ENCODE assay signal across 11 cellular contexts in genomic region chr1:158150512-158150911, GRCh38. TPM values are rescaled to one million over a fixed set of nuclear protein-coding genes. Genes with fewer than 3 reads are reported as not detected.
DNase-seq lines count a peak whose midpoint lies in the region; ATAC-seq, FAIRE-seq and TF ChIP-seq lines count a peak whose summit lies in the region.
"Had no signal": no experiment of that assay in that cellular context is flagged by ENCODE, and none has a peak within 500 bp of the region (broad histone marks: within the 10 kb centered on the region; RNA-seq: fewer than 3 reads in every experiment).

No MANE protein-coding gene starts in this region.

- H3K36me3 Mint-ChIP-seq in activated T-cell treated with anti-CD3 and anti-CD28 coated beads, Interleukin-2, amount 50 U/mL, for 4 hours (ENCODE audit: insufficient read depth), result no peaks in the 10 kb centered on the region
- H3K36me3 Mint-ChIP-seq in WTC11, result no peaks in the 10 kb centered on the region

- H3K4me3 ChIP-seq in keratinocyte (ENCODE audit: control insufficient read depth in 2 of 3, extremely low read depth in 1 of 3, insufficient read depth in 2 of 3, low read depth in 1 of 3, low read length in 3 of 3) (no peak overlapping the region), subcutaneous abdominal adipose tissue (ENCODE audit: low read depth in 1 of 5, low read length in 5 of 5) (peak overlapping the region in 1 of 5 donors; percentile 66)

- H2AFZ ChIP-seq in keratinocyte (ENCODE audit: control insufficient read depth, low read length), result peak overlapping the region; percentile 46

- dilution Hi-C loops in keratinocyte (cut with MboI; ENCODE audit: extremely low pct_ligation_motif_present, low sequenced_read_pairs), result no loop called here

- no peak for FAIRE-seq in keratinocyte (lab: Jason Lieb, UNC)

- no peaks in the 10 kb centered on the region for H3K36me3 ChIP-seq in keratinocyte (ENCODE audit: control insufficient read depth in 2 of 2, extremely low read depth in 1 of 2, insufficient read depth in 2 of 2, low read length in 2 of 2)
- no peaks in the 10 kb centered on the region for H3K36me3 ChIP-seq in subcutaneous abdominal adipose tissue (ENCODE audit: control insufficient read depth in 5 of 5, insufficient read depth in 5 of 5, low read length in 5 of 5)
- H3K36me3 ChIP-seq: thyroid gland had no signal

- no peak overlapping the region for H3K27ac Mint-ChIP-seq in WTC11

- no peak overlapping the region for H3K9ac ChIP-seq in keratinocyte (ENCODE audit: control insufficient read depth, extremely low read depth, insufficient read depth, low read length)
- H3K9ac ChIP-seq in subcutaneous abdominal adipose tissue (ENCODE audit: low read length in 5 of 5), result no peak overlapping the region

- CTCF ChIA-PET in WTC11 (lab: Charles Lee), result interaction anchor here (1.1 kb wide), 1 partner anchor 202 kb away, joined by 4 read pairs; no protein-coding TSS in a partner anchor
- CTCF ChIA-PET in RWPE1 (lab: Yijun Ruan, JAX), result interaction anchor here (0.6 kb wide), 1 partner anchor 1023 kb away, joined by 6 read pairs; no protein-coding TSS in a partner anchor

- H3K27ac ChIP-seq in keratinocyte (ENCODE audit: control insufficient read depth, insufficient read depth, low read length) (no peak overlapping the region), subcutaneous abdominal adipose tissue (ENCODE audit: low read depth, low read length) (peak overlapping the region; percentile 69), RWPE1 (no peak overlapping the region)

- H3K27me3 ChIP-seq in keratinocyte (ENCODE audit: control insufficient read depth, extremely low read depth, insufficient read depth, low read length), result no peaks in the 10 kb centered on the region
- peaks cover 0 to 7% (median 0%) of the 10 kb centered on the region in 5 donors for H3K27me3 ChIP-seq in subcutaneous abdominal adipose tissue (ENCODE audit: control insufficient read depth in 5 of 5, insufficient read depth in 4 of 5, low read length in 5 of 5)
- H3K27me3 ChIP-seq: thyroid gland had no signal

- no peaks in the 10 kb centered on the region for H4K20me1 ChIP-seq in keratinocyte (ENCODE audit: control insufficient read depth, extremely low read depth, insufficient read depth, low read length)

- peak overlapping the region; percentile 91 for H3K4me3 Mint-ChIP-seq in activated T-cell treated with anti-CD3 and anti-CD28 coated beads, Interleukin-2, amount 50 U/mL, for 4 hours
- peak overlapping the region; percentile 70 for H3K4me3 Mint-ChIP-seq in WTC11

- no peaks in the 10 kb centered on the region for H3K9me1 ChIP-seq in keratinocyte (ENCODE audit: control insufficient read depth, extremely low read depth, insufficient read depth, low read length)

- H3K9me3 ChIP-seq in keratinocyte (ENCODE audit: control insufficient read depth, low read depth, low read length), result no peaks in the 10 kb centered on the region
- no peaks in the 10 kb centered on the region for H3K9me3 ChIP-seq in subcutaneous abdominal adipose tissue (ENCODE audit: control insufficient read depth in 5 of 5, low read length in 5 of 5)
- H3K9me3 ChIP-seq: thyroid gland had no signal

- H3K4me1 Mint-ChIP-seq in activated T-cell treated with anti-CD3 and anti-CD28 coated beads, Interleukin-2, amount 50 U/mL, for 4 hours (ENCODE audit: low read depth), result peaks cover 27% of the 10 kb centered on the region
- peaks cover 20% of the 10 kb centered on the region for H3K4me1 Mint-ChIP-seq in WTC11

- H3K4me2 ChIP-seq in keratinocyte (ENCODE audit: control insufficient read depth, extremely low read depth, insufficient read depth, low read depth, low read length), result no peak overlapping the region

- no peaks in the 10 kb centered on the region for H3K79me2 ChIP-seq in keratinocyte (ENCODE audit: control insufficient read depth, insufficient read depth, low read length)

- TF ChIP-seq CTCF in WTC11 (IDR thresholded peaks at IDR 0.05) (no peak), keratinocyte (optimal IDR thresholded peaks at IDR 0.05 in 1 of 3, IDR thresholded peaks at IDR 0.05 in 1 of 3, conservative IDR thresholded peaks at IDR 0.05 in 1 of 3; ENCODE audit: extremely low read depth in 1 of 3, insufficient read depth in 2 of 3, low read length in 3 of 3) (no peak), RWPE1 (conservative IDR thresholded peaks at IDR 0.05; ENCODE audit: low read depth) (no peak)

- ATAC-seq in activated T-cell treated with anti-CD3 and anti-CD28 coated beads, Interleukin-2, amount 50 U/mL, for 4 hours, result no peak
- ATAC-seq in WTC11 (no peak), GM19351 (IDR thresholded peaks at IDR 0.05; ENCODE audit: unreplicated experiment) (no peak), HG02970 (IDR thresholded peaks at IDR 0.05; ENCODE audit: low FRiP score, unreplicated experiment) (no peak)

- POLR2A ChIA-PET in WTC11 (lab: Charles Lee), result interaction anchor here (0.6 kb wide), 1 partner anchor 26 kb away, joined by 3 read pairs; no protein-coding TSS in a partner anchor
- POLR2A ChIA-PET in RWPE1 (lab: Yijun Ruan, JAX; ENCODE audit: low non-redundant PET), result no interaction called here

- no peaks in the 10 kb centered on the region for H3K9me3 Mint-ChIP-seq in activated T-cell treated with anti-CD3 and anti-CD28 coated beads, Interleukin-2, amount 50 U/mL, for 4 hours
- H3K9me3 Mint-ChIP-seq in WTC11, result peaks cover 17% of the 10 kb centered on the region

- peaks cover 61% of the 10 kb centered on the region for H3K4me1 ChIP-seq in keratinocyte (ENCODE audit: control insufficient read depth, extremely low read depth, insufficient read depth, low read length)
- H3K4me1 ChIP-seq in subcutaneous abdominal adipose tissue (ENCODE audit: control insufficient read depth in 5 of 5, insufficient read depth in 5 of 5, low read length in 5 of 5), result peaks cover 8 to 50% (median 23%) of the 10 kb centered on the region in 5 donors

- no peaks in the 10 kb centered on the region for H3K27me3 Mint-ChIP-seq in activated T-cell treated with anti-CD3 and anti-CD28 coated beads, Interleukin-2, amount 50 U/mL, for 4 hours (ENCODE audit: low read depth)
- peaks cover 77% of the 10 kb centered on the region for H3K27me3 Mint-ChIP-seq in WTC11 (ENCODE audit: low read depth)

- DNase-seq in activated T-cell treated with anti-CD3 and anti-CD28 coated beads, Interleukin-2, amount 50 U/mL, for 4 hours, result no peak
- DNase-seq in activated T-cell treated with anti-CD3 and anti-CD28 coated beads, Interleukin-2, amount 50 U/mL, for 48 hours, result no peak
- DNase-seq in WTC11 (ENCODE audit: low spot score), result no peak
- no peak for DNase-seq in keratinocyte (ENCODE audit: low read depth, low spot score)
- no peak for DNase-seq in RWPE1 (ENCODE audit: low spot score)
- DNase-seq: NCI-H510A treated with DMSO at 0.1 percent for 48 hours, thyroid gland had no signal

TF ChIP-seq in WTC11, 78 proteins besides CTCF, POLR2A, EP300 and RAD21 (continues in another document):
- TF ChIP-seq, protein P1, sequence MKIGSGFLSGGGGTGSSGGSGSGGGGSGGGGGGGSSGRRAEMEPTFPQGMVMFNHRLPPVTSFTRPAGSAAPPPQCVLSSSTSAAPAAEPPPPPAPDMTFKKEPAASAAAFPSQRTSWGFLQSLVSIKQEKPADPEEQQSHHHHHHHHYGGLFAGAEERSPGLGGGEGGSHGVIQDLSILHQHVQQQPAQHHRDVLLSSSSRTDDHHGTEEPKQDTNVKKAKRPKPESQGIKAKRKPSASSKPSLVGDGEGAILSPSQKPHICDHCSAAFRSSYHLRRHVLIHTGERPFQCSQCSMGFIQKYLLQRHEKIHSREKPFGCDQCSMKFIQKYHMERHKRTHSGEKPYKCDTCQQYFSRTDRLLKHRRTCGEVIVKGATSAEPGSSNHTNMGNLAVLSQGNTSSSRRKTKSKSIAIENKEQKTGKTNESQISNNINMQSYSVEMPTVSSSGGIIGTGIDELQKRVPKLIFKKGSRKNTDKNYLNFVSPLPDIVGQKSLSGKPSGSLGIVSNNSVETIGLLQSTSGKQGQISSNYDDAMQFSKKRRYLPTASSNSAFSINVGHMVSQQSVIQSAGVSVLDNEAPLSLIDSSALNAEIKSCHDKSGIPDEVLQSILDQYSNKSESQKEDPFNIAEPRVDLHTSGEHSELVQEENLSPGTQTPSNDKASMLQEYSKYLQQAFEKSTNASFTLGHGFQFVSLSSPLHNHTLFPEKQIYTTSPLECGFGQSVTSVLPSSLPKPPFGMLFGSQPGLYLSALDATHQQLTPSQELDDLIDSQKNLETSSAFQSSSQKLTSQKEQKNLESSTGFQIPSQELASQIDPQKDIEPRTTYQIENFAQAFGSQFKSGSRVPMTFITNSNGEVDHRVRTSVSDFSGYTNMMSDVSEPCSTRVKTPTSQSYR (CRISPR knock-in tag; IDR thresholded peaks at IDR 0.05), result no peak
- TF ChIP-seq USF2 (CRISPR knock-in tag; IDR thresholded peaks at IDR 0.05), result no peak
- no peak for TF ChIP-seq ZSCAN18 (CRISPR knock-in tag; IDR thresholded peaks at IDR 0.05)
- no peak for TF ChIP-seq TEAD1 (CRISPR knock-in tag; IDR thresholded peaks at IDR 0.05)
- no peak for TF ChIP-seq FOXP1 (CRISPR knock-in tag; IDR thresholded peaks at IDR 0.05; ENCODE audit: borderline replicate concordance)

RNA-seq across cellular contexts. Expression of gene CD1D, which starts 30.2 kb away (rescaled TPM):
- not detected for total RNA-seq in activated T-cell treated with anti-CD3 and anti-CD28 coated beads, Interleukin-2, amount 50 U/mL, for 4 hours
- total RNA-seq in WTC11 (2021), result 3.8 to 4.7 TPM (median 3.9 TPM) in 3 replicates
- 2.5 to 3.0 TPM (median 2.8 TPM) in 3 replicates for polyA plus RNA-seq in keratinocyte
- 0.72 TPM for polyA plus RNA-seq in keratinocyte (2011; ENCODE audit: low read depth)
- polyA plus RNA-seq in keratinocyte (2011; cell fraction: cytosol; rRNA removed), result 1.2 and 1.4 TPM in 2 replicates
- 5.2 TPM in 2 replicates for polyA plus RNA-seq in keratinocyte (2011; cell fraction: nucleus; rRNA removed)
- polyA plus RNA-seq in keratinocyte (2012; ENCODE audit: low replicate concordance), result 0.90 and 3.0 TPM in 2 replicates
- polyA minus RNA-seq in keratinocyte, result 0.69 to 2.4 TPM (median 1.7 TPM) in 3 replicates
- polyA minus RNA-seq in keratinocyte (2011; cell fraction: cytosol; rRNA and poly(A)+ RNA removed), result 2.9 TPM
- polyA minus RNA-seq in keratinocyte (2011; cell fraction: nucleus; rRNA and poly(A)+ RNA removed), result 3.3 and 4.1 TPM in 2 replicates
- total RNA-seq: activated CD8-positive, alpha-beta memory T cell treated with anti-CD3 and anti-CD28 coated beads for 36 hours had no signal
